12 cellular contexts compared by ENCODE assay signal in the genomic region with DNA sequence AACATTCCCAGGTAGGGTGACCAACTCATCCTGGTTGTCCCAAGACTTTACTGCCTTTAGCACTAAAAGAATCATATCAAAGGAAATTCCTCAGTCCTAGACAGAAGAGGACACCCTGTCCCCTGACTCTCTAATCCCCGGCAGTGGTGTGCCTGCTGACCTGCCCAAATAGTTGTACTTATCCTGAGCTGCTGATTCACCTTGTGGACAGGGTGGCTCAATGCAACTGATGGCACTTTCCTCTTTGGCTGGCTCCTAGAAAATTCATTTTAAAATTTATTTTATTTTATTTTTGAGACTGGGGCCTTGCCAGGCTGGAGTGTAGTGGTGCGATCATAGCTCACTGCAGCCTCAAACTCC.
DNase-seq lines count a peak whose midpoint lies in the region; ATAC-seq and TF ChIP-seq lines count a peak whose summit lies in the region.
"Had no signal": no experiment of that assay in that cellular context is flagged by ENCODE, and none has a peak within 500 bp of the region (broad histone marks: within the 10 kb centered on the region; RNA-seq: fewer than 3 reads in every experiment).

No MANE protein-coding gene starts in this region.

- dilution Hi-C loops in mammary epithelial cell (cut with HindIII; ENCODE audit: low sequenced_read_pairs): no loop called here

- H3K27ac Mint-ChIP-seq in T-cell: no peak overlapping the region

- POLR2A ChIA-PET in T-cell (lab: Charles Lee): no interaction called here

- TF ChIP-seq CTCF in mammary epithelial cell (conservative IDR thresholded peaks at IDR 0.05 in 1 of 2, IDR thresholded peaks at IDR 0.05 in 1 of 2; ENCODE audit: extremely low read depth in 1 of 2, insufficient read depth in 1 of 2, low read depth in 1 of 2, low read length in 2 of 2): peak in 1 of 2 donors; percentile 54

- H3K27me3 ChIP-seq in mammary epithelial cell (ENCODE audit: insufficient read depth, low read length) (no peaks in the 10 kb centered on the region), right cardiac atrium (ENCODE audit: control insufficient read depth, insufficient read depth) (no peaks in the 10 kb centered on the region), skeletal muscle satellite cell (ENCODE audit: control insufficient read depth, insufficient read depth, low read length) (no peaks in the 10 kb centered on the region)

- H3K4me2 ChIP-seq in mammary epithelial cell (ENCODE audit: insufficient read depth, low read depth, low read length) (peak overlapping the region; percentile 46), skeletal muscle satellite cell (ENCODE audit: low read length) (peak overlapping the region; percentile 70)

- H2AFZ ChIP-seq in mammary epithelial cell (ENCODE audit: low read depth, low read length): peak overlapping the region; percentile 48

- no peaks in the 10 kb centered on the region for H3K9me3 Mint-ChIP-seq in T-cell

- H3K36me3 ChIP-seq in mammary epithelial cell (ENCODE audit: insufficient read depth, low read length): no peaks in the 10 kb centered on the region
- no peaks in the 10 kb centered on the region for H3K36me3 ChIP-seq in skeletal muscle satellite cell (ENCODE audit: insufficient read depth, low read length)

- in situ Hi-C loops in mammary epithelial cell (cut with MboI; ENCODE audit: low sequenced_read_pairs in 2 of 2): no loop called here

- CTCF ChIA-PET in mammary epithelial cell (lab: Charles Lee; ENCODE audit: low non-redundant PET): no interaction called here
- CTCF ChIA-PET in T-cell (lab: Charles Lee): no interaction called here

- H3K4me1 Mint-ChIP-seq in T-cell: no peaks in the 10 kb centered on the region

- H3K4me3 ChIP-seq in mammary epithelial cell (replicated peaks in 1 of 3; ENCODE audit: insufficient read depth in 1 of 3, low read depth in 2 of 3, low read length in 3 of 3): no peak overlapping the region
- H3K4me3 ChIP-seq in right cardiac atrium (ENCODE audit: low read length): no peak overlapping the region
- H3K4me3 ChIP-seq in skeletal muscle satellite cell (ENCODE audit: low read length): peak overlapping the region; percentile 19

- peaks cover 4 to 8% of the 10 kb centered on the region in 2 donors for H3K27me3 Mint-ChIP-seq in T-cell

- intact Hi-C loops in mammary epithelial cell (cut with micrococcal nuclease) (loop anchor here (2.0 to 5.0 kb wide), 2 partner anchors 21 to 85 kb away; no protein-coding TSS in a partner anchor), right cardiac atrium (cut with DNase I) (no loop called here)

- H3K9me3 ChIP-seq in mammary epithelial cell (replicated peaks; ENCODE audit: insufficient read depth, low read length): no peaks in the 10 kb centered on the region
- no peaks in the 10 kb centered on the region for H3K9me3 ChIP-seq in right cardiac atrium (ENCODE audit: control insufficient read depth, low read length)
- no peaks in the 10 kb centered on the region for H3K9me3 ChIP-seq in skeletal muscle satellite cell (replicated peaks; ENCODE audit: low read length)

- H3K9ac ChIP-seq in mammary epithelial cell (ENCODE audit: insufficient read depth, low read length) (peak overlapping the region; percentile 18), skeletal muscle satellite cell (ENCODE audit: low read depth, low read length) (no peak overlapping the region)

- DNase-seq in ELR (ENCODE audit: low read depth) (peak; percentile 26), mammary epithelial cell (peak; percentile 64), right cardiac atrium (no peak), OCI-M2 (lab: John Stamatoyannopoulos, UW; ENCODE audit: unreplicated experiment) (no peak), T-cell (no peak)
- no peak for DNase-seq in stimulated activated CD4-positive, alpha-beta T cell treated with anti-CD3 and anti-CD28 coated beads, Interleukin-15, amount 100 ng/mL, for 24 hours
- DNase-seq: AML-193, midbrain, NCI-H2029 had no signal

- H3K4me1 ChIP-seq in mammary epithelial cell (ENCODE audit: insufficient read depth, low read length) (peaks cover 55% of the 10 kb centered on the region), right cardiac atrium (ENCODE audit: control insufficient read depth, insufficient read depth, low read length) (peaks cover 5% of the 10 kb centered on the region), skeletal muscle satellite cell (ENCODE audit: control insufficient read depth, insufficient read depth, low read length) (peaks cover 41% of the 10 kb centered on the region)

- no peaks in the 10 kb centered on the region for H4K20me1 ChIP-seq in mammary epithelial cell (ENCODE audit: insufficient read depth, low read length)

- no TSS peak for BruUV-seq in mammary epithelial cell (replicated peaks; lab: Mats Ljungman, UMichigan)

- no peaks in the 10 kb centered on the region for H3K36me3 Mint-ChIP-seq in T-cell
- H3K36me3 Mint-ChIP-seq: brain had no signal

- H3K79me2 ChIP-seq in mammary epithelial cell (ENCODE audit: insufficient read depth, low read length): no peaks in the 10 kb centered on the region

- H3K4me3 Mint-ChIP-seq in T-cell: no peak overlapping the region
- H3K4me3 Mint-ChIP-seq: brain had no signal

- WGBS in mammary epithelial cell (ENCODE audit: low coverage, missing lambda C conversion rate): 0% methylated on average over 1 of the region's 2 CpGs
- 77% methylated on average over 2 of the region's 2 CpGs for WGBS in right cardiac atrium

- H3K27ac ChIP-seq in mammary epithelial cell (ENCODE audit: insufficient read depth, low read depth, low read length): peak overlapping the region; percentile 97
- H3K27ac ChIP-seq in right cardiac atrium (ENCODE audit: low read length): peak overlapping the region; percentile 81

- ATAC-seq in right cardiac atrium (peak; percentile 10 to 18), T-cell (replicated peaks in 1 of 4) (no peak), HG03354 (IDR thresholded peaks at IDR 0.05; ENCODE audit: poor library complexity, severe bottlenecking, unreplicated experiment) (no peak)

Comparison
In these comparisons a context has a peak if more than half of its experiments do, and no peak if none do; other contexts are left out.
1. DNase-seq: peak in ELR (single experiment) and mammary epithelial cell (single experiment); none in right cardiac atrium (0 of 3), stimulated activated CD4-positive, alpha-beta T cell treated with anti-CD3 and anti-CD28 coated beads, Interleukin-15, amount 100 ng/mL, for 24 hours (single experiment), OCI-M2 (single experiment) and T-cell (0 of 34).
2. ATAC-seq: peak in right cardiac atrium (2 of 2); none in T-cell (0 of 4) and HG03354 (single experiment).